Comparison of ENCODE assay signal across 24 cellular contexts in genomic region chr3:124572851-124573405, GRCh38.
A peak's percentile ranks its signal among the peaks of the same experiment; 100 is the strongest.
DNase-seq lines count a peak whose midpoint lies in the region; ATAC-seq, FAIRE-seq and TF ChIP-seq lines count a peak whose summit lies in the region.
"Had no signal": no experiment of that assay in that cellular context is flagged by ENCODE, and none has a peak within 500 bp of the region (broad histone marks: within the 10 kb centered on the region; RNA-seq: fewer than 3 reads in every experiment).

No MANE protein-coding gene starts in this region.

- H3K9me3 ChIP-seq in IMR-90 (ENCODE audit: control insufficient read depth, insufficient read depth, low read length) (no peaks in the 10 kb centered on the region), K562 (replicated peaks; ENCODE audit: control insufficient read depth, insufficient read depth, low read depth, low read length) (no peaks in the 10 kb centered on the region)
- H3K9me3 ChIP-seq: BE2C, BLaER1 had no signal

- H2BK5ac ChIP-seq in IMR-90 (ENCODE audit: low read depth, low read length, poor library complexity, severe bottlenecking): no peak overlapping the region

- no peak overlapping the region for H3K23ac ChIP-seq in IMR-90 (ENCODE audit: low read depth, low read length)

- no peak for FAIRE-seq in K562 (lab: Jason Lieb, UNC)
- FAIRE-seq: A204.1, GM12878, GM12892, GM18507 had no signal

- TF ChIP-seq RAD21 in IMR-90 (IDR thresholded peaks at IDR 0.05; ENCODE audit: low read length): no peak
- no peak for TF ChIP-seq RAD21 in K562 (CRISPR knock-in tag; conservative IDR thresholded peaks at IDR 0.05 in 1 of 2, IDR thresholded peaks at IDR 0.05 in 1 of 2)

- POLR2A ChIA-PET in IMR-90 (lab: Charles Lee; ENCODE audit: unreplicated experiment): no interaction called here
- POLR2A ChIA-PET in K562 (lab: Yijun Ruan, JAX): no interaction called here

- H3K9me1 ChIP-seq in IMR-90 (ENCODE audit: insufficient read depth, low read length): no peaks in the 10 kb centered on the region
- H3K9me1 ChIP-seq in K562 (ENCODE audit: control insufficient read depth, insufficient read depth, low read length): no peaks in the 10 kb centered on the region

- intact Hi-C loops in IMR-90 (cut with micrococcal nuclease): no loop called here
- intact Hi-C loops in K562 (cut with micrococcal nuclease): no loop called here

- TF ChIP-seq POLR2A in IMR-90 (IDR thresholded peaks at IDR 0.05; ENCODE audit: low read depth, low read length) (no peak), K562 (conservative IDR thresholded peaks at IDR 0.05) (no peak)

- H3K79me2 ChIP-seq in K562 (ENCODE audit: control insufficient read depth, insufficient read depth, low read length): no peaks in the 10 kb centered on the region

- H3K27me3 ChIP-seq in IMR-90 (ENCODE audit: control insufficient read depth, insufficient read depth, low read length) (peaks cover 23% of the 10 kb centered on the region), K562 (ENCODE audit: control insufficient read depth in 2 of 2, insufficient read depth in 2 of 2, low read length in 2 of 2) (no peaks in the 10 kb centered on the region)
- H3K27me3 ChIP-seq: BE2C, BLaER1 had no signal

- WGBS in IMR-90 (ENCODE audit: extremely low coverage in 2 of 2, insufficient read length in 1 of 2), 2 experiments: 80% methylated on average over 1 of the region's 8 CpGs; no CpG with 5 or more reads in 1 of the 2 experiments
- 49% methylated on average over 7 of the region's 8 CpGs for whole genome bisulfite sequencing in K562 (ENCODE audit: insufficient coverage, low coverage, missing lambda C conversion rate)

- H2BK120ac ChIP-seq in IMR-90 (ENCODE audit: low read depth, low read length): no peak overlapping the region

- H2AK5ac ChIP-seq in IMR-90 (ENCODE audit: low read depth, low read length): no peak overlapping the region

- no peak overlapping the region for H4K5ac ChIP-seq in IMR-90 (ENCODE audit: low read depth, low read length)

- in situ Hi-C loops in IMR-90 (cut with MboI; ENCODE audit: low sequenced_read_pairs): loop anchor here (10.0 kb wide), 1 partner anchor 332 kb away; no protein-coding TSS in a partner anchor
- in situ Hi-C loops in K562 (cut with MboI): no loop called here

- H2BK15ac ChIP-seq in IMR-90 (ENCODE audit: low read depth, low read length): no peak overlapping the region

- no peak overlapping the region for H3K18ac ChIP-seq in IMR-90 (ENCODE audit: low read depth, low read length)

- H4K8ac ChIP-seq in IMR-90 (ENCODE audit: low read depth in 2 of 2, low read length in 2 of 2): no peak overlapping the region

- H2BK20ac ChIP-seq in IMR-90 (ENCODE audit: low read depth, low read length): no peak overlapping the region

- DNase-seq in IMR-90 (no peak), K562 (ENCODE audit: extremely low read depth in 1 of 4, low spot score in 3 of 4) (no peak), mesenteric fat pad (ENCODE audit: low spot score) (peak; percentile 53)
- DNase-seq in effector CD8-positive, alpha-beta T cell (lab: John Stamatoyannopoulos, UW): no peak
- DNase-seq: 8988T; ACHN; BE2C; C1 segment of cervical spinal cord; CD4-positive, alpha-beta memory T cell; CD4-positive, CD25-positive, alpha-beta regulatory T cell; CD8-positive, alpha-beta memory T cell; COR-L47; DMS 273 treated with DMSO at 0.1 percent for 48 hours; DMS153; DMS53; DMS79; DND-41; EL had no signal

- H3K9ac ChIP-seq in IMR-90 (ENCODE audit: low read depth, low read length) (no peak overlapping the region), K562 (ENCODE audit: insufficient read depth in 1 of 2, low read depth in 2 of 2, low read length in 2 of 2) (no peak overlapping the region)
- H3K9ac ChIP-seq: BLaER1 had no signal

- H3K27ac ChIP-seq in IMR-90 (ENCODE audit: insufficient read depth, low read length): no peak overlapping the region
- no peak overlapping the region for H3K27ac ChIP-seq in K562 (ENCODE audit: extremely low read depth, low read depth, low read length)
- H3K27ac ChIP-seq: BLaER1 had no signal

- H4K91ac ChIP-seq in IMR-90 (ENCODE audit: insufficient read depth, low read depth, low read length): no peak overlapping the region

- H3K4me1 ChIP-seq in IMR-90 (ENCODE audit: control insufficient read depth, insufficient read depth, low read length) (no peaks in the 10 kb centered on the region; the same call in 1 of the 2 replicates), K562 (replicated peaks in 1 of 2; ENCODE audit: control insufficient read depth in 2 of 2, insufficient read depth in 2 of 2, low read length in 2 of 2) (peaks cover 0 to 19% of the 10 kb centered on the region in 2 experiments; a peak in 3 of 5 replicates)
- H3K4me1 ChIP-seq: BE2C had no signal

- dilution Hi-C loops in IMR-90 (cut with HindIII; ENCODE audit: low sequenced_read_pairs, unreplicated experiment): no loop called here

- H3K4me2 ChIP-seq in IMR-90 (ENCODE audit: low read depth, low read length) (no peak overlapping the region), K562 (ENCODE audit: insufficient read depth, low read length) (no peak overlapping the region)

- H3K79me1 ChIP-seq in IMR-90 (ENCODE audit: low read depth in 1 of 2, low read length in 2 of 2): no peaks in the 10 kb centered on the region

- H3K56ac ChIP-seq in IMR-90 (ENCODE audit: extremely low read depth, insufficient read depth, low read length): no peak overlapping the region

- H3K36me3 ChIP-seq in IMR-90 (ENCODE audit: control insufficient read depth, insufficient read depth, low read length) (no peaks in the 10 kb centered on the region), K562 (ENCODE audit: control insufficient read depth, insufficient read depth, low read length) (no peaks in the 10 kb centered on the region)
- H3K36me3 ChIP-seq: BE2C, BLaER1 had no signal

- H3K14ac ChIP-seq in IMR-90 (replicated peaks; ENCODE audit: low read depth, low read length): no peak overlapping the region

- no peaks in the 10 kb centered on the region for H4K20me1 ChIP-seq in IMR-90 (ENCODE audit: insufficient read depth, low read length)
- no peaks in the 10 kb centered on the region for H4K20me1 ChIP-seq in K562 (replicated peaks; ENCODE audit: control insufficient read depth, insufficient read depth, low read length)
- H4K20me1 ChIP-seq: BLaER1 had no signal

- ATAC-seq in IMR-90 (ENCODE audit: low read depth) (no peak), K562 (no peak), HG02763 (IDR thresholded peaks at IDR 0.05; ENCODE audit: unreplicated experiment) (no peak)
- ATAC-seq: GM12878 had no signal

- no peak overlapping the region for H2AK9ac ChIP-seq in IMR-90 (replicated peaks; ENCODE audit: low read depth, low read length, poor library complexity)

- no peak for TF ChIP-seq CTCF in IMR-90 (conservative IDR thresholded peaks at IDR 0.05; ENCODE audit: low read depth, low read length)
- TF ChIP-seq CTCF in K562 (IDR thresholded peaks at IDR 0.05 in 2 of 3, conservative IDR thresholded peaks at IDR 0.05 in 1 of 3; ENCODE audit: insufficient read depth in 2 of 3, low read depth in 1 of 3, low read length in 3 of 3): no peak

- no TSS peak for BruUV-seq in IMR-90 (replicated peaks; lab: Mats Ljungman, UMichigan)
- BruUV-seq in K562 (replicated peaks; lab: Mats Ljungman, UMichigan): no TSS peak

- H3K4me3 ChIP-seq in IMR-90 (ENCODE audit: insufficient read depth, low read depth, low read length) (no peak overlapping the region), K562 (no peak overlapping the region)
- H3K4me3 ChIP-seq: BLaER1, GM12878 had no signal

- H2AFZ ChIP-seq in IMR-90 (replicated peaks; ENCODE audit: low read length, poor library complexity): no peak overlapping the region
- H2AFZ ChIP-seq in K562 (ENCODE audit: low read depth, low read length): no peak overlapping the region

- TF ChIP-seq EP300 in K562 (IDR thresholded peaks at IDR 0.05; ENCODE audit: low read length): no peak

- no peak overlapping the region for H3K4ac ChIP-seq in IMR-90 (ENCODE audit: low read depth, low read length)

- CTCF ChIA-PET in IMR-90 (lab: Yijun Ruan, JAX) (no interaction called here), K562 (lab: Yijun Ruan, JAX; ENCODE audit: low intra/inter-chr PET ratio) (no interaction called here)

TF ChIP-seq in IMR-90, 13 proteins besides CTCF, POLR2A, EP300 and RAD21:
- TF ChIP-seq NFE2L2 (IDR thresholded peaks at IDR 0.05; ENCODE audit: low read depth, low read length) (no peak), CEBPB (IDR thresholded peaks at IDR 0.05; ENCODE audit: low read depth, low read length) (peak; percentile 29; the same call in 1 of the 2 replicates)

TF ChIP-seq in K562, 482 proteins besides CTCF, POLR2A, EP300 and RAD21:
- peak; percentile 67 for TF ChIP-seq CEBPB (tag; IDR thresholded peaks at IDR 0.05)
- TF ChIP-seq ZNF655 (CRISPR knock-in tag; IDR thresholded peaks at IDR 0.05): no peak
TF ChIP-seq in K562: peak in this region for 1.
